Comparison of ENCODE assay signal across 21 cellular contexts in genomic region chr15:78000927-78001249, GRCh38.
A peak's percentile ranks its signal among the peaks of the same experiment; 100 is the strongest.
DNase-seq lines count a peak whose midpoint lies in the region; ATAC-seq and TF ChIP-seq lines count a peak whose summit lies in the region.
"Had no signal": no experiment of that assay in that cellular context is flagged by ENCODE, and none has a peak within 500 bp of the region (broad histone marks: within the 10 kb centered on the region; RNA-seq: fewer than 3 reads in every experiment).

No MANE protein-coding gene starts in this region.

- H3K4me2 ChIP-seq in osteoblast (ENCODE audit: insufficient read depth, low read length): no peak overlapping the region

- H3K4me1 Mint-ChIP-seq in activated T-cell treated with anti-CD3 and anti-CD28 coated beads, Interleukin-2, amount 50 U/mL, for 72 hours (ENCODE audit: low read depth): peaks cover 25% of the 10 kb centered on the region
- peaks cover 16% of the 10 kb centered on the region for H3K4me1 Mint-ChIP-seq in WTC11
- peaks cover 0 to 11% of the 10 kb centered on the region in 2 donors for H3K4me1 Mint-ChIP-seq in stimulated activated naive B cell treated with anti-CD40 and anti-IgM and Interleukin-4, amounts not matched to agents 10 μg/mL and 1 μg/mL and 100 μg/mL, for 72 hours

- CTCF ChIA-PET in WTC11 (lab: Charles Lee): interaction anchor here (0.9 to 3.5 kb wide), 7 partner anchors 17 to 242 kb away, joined by 4 to 91 read pairs (median 5); no protein-coding TSS in a partner anchor

- H3K9me3 ChIP-seq in osteoblast (ENCODE audit: low read depth, low read length): no peaks in the 10 kb centered on the region
- H3K9me3 ChIP-seq: ascending aorta, left ventricle myocardium inferior, uterus had no signal

- DNase-seq in activated T-cell treated with anti-CD3 and anti-CD28 coated beads, Interleukin-2, amount 50 U/mL, for 72 hours: no peak
- DNase-seq in activated T-cell treated with anti-CD3 and anti-CD28 coated beads, Interleukin-2, amount 50 U/mL, for 48 hours: no peak
- no peak for DNase-seq in WTC11 (ENCODE audit: low spot score)
- no peak for DNase-seq in left lobe of liver (ENCODE audit: low spot score)
- no peak for DNase-seq in stimulated activated naive B cell treated with anti-CD40 and anti-IgM and Interleukin-4, amounts not matched to agents 10 μg/mL and 1 μg/mL and 100 μg/mL, for 72 hours
- no peak for DNase-seq in osteoblast (ENCODE audit: insufficient read length, low spot score, missing footprints)
- DNase-seq in NCI-H345 (lab: John Stamatoyannopoulos, UW): no peak
- DNase-seq in GM19238 (ENCODE audit: insufficient read length, low spot score): no peak
- DNase-seq: activated CD4-positive, alpha-beta T cell treated with anti-CD3 and anti-CD28 coated beads, Interleukin-2, amount 50 U/mL, for 48 hours; DND-41; foreskin melanocyte; H9; left ventricle myocardium inferior; NCI-H2081; OCI-M1; stimulated activated naive CD8-positive, alpha-beta T cell treated with anti-CD3 and anti-CD28 coated beads, Interleukin-15, amount 100 ng/mL, for 72 hours; uterus had no signal

- H3K36me3 ChIP-seq in osteoblast (ENCODE audit: insufficient read depth, low read length): peaks cover 47% of the 10 kb centered on the region
- H3K36me3 ChIP-seq: uterus had no signal

- H3K27ac Mint-ChIP-seq in activated T-cell treated with anti-CD3 and anti-CD28 coated beads, Interleukin-2, amount 50 U/mL, for 72 hours: peak overlapping the region; percentile 56
- peak overlapping the region; percentile 20; the same call in 1 of the 2 replicates for H3K27ac Mint-ChIP-seq in WTC11
- H3K27ac Mint-ChIP-seq in stimulated activated naive B cell treated with anti-CD40 and anti-IgM and Interleukin-4, amounts not matched to agents 10 μg/mL and 1 μg/mL and 100 μg/mL, for 72 hours: peak overlapping the region; percentile 27

- peaks cover 22% of the 10 kb centered on the region for H4K20me1 ChIP-seq in osteoblast (ENCODE audit: insufficient read depth, low read length)

- H3K4me3 Mint-ChIP-seq in activated T-cell treated with anti-CD3 and anti-CD28 coated beads, Interleukin-2, amount 50 U/mL, for 72 hours: no peak overlapping the region
- no peak overlapping the region for H3K4me3 Mint-ChIP-seq in WTC11
- H3K4me3 Mint-ChIP-seq in stimulated activated naive B cell treated with anti-CD40 and anti-IgM and Interleukin-4, amounts not matched to agents 10 μg/mL and 1 μg/mL and 100 μg/mL, for 72 hours: no peak overlapping the region
- H3K4me3 Mint-ChIP-seq: natural killer cell treated with Interleukin-12 subunit alpha and Interleukin-12 subunit beta and Interleukin-15 and Interleukin-18, amount 100 ng/mL, for 72 hours; stimulated activated naive CD8-positive, alpha-beta T cell treated with anti-CD3 and anti-CD28 coated beads, Interleukin-15, amount 100 ng/mL, for 72 hours had no signal

- H3K27ac ChIP-seq in osteoblast (ENCODE audit: low read depth, low read length): no peak overlapping the region
- H3K27ac ChIP-seq: ascending aorta, left ventricle myocardium inferior had no signal

- H3K79me2 ChIP-seq in osteoblast (ENCODE audit: insufficient read depth, low read length): peaks cover 2% of the 10 kb centered on the region

- H3K9me3 Mint-ChIP-seq in activated T-cell treated with anti-CD3 and anti-CD28 coated beads, Interleukin-2, amount 50 U/mL, for 72 hours: no peaks in the 10 kb centered on the region
- H3K9me3 Mint-ChIP-seq in WTC11: no peaks in the 10 kb centered on the region
- no peaks in the 10 kb centered on the region for H3K9me3 Mint-ChIP-seq in stimulated activated naive B cell treated with anti-CD40 and anti-IgM and Interleukin-4, amounts not matched to agents 10 μg/mL and 1 μg/mL and 100 μg/mL, for 72 hours
- H3K9me3 Mint-ChIP-seq: activated T-helper 2 cell treated with anti-CD3 and anti-CD28 coated beads, Interferon-gamma antibody, Interleukin-2, Interleukin-4, amounts not matched to agents 10 μg/mL and 5 μg/mL and 100 μg/mL, durations not matched to agents 14 hours and 24 hours and 36 hours; H9; natural killer cell treated with Interleukin-12 subunit alpha and Interleukin-12 subunit beta and Interleukin-15 and Interleukin-18, amount 100 ng/mL, for 72 hours; stimulated activated naive CD8-positive, alpha-beta T cell treated with anti-CD3 and anti-CD28 coated beads, Interleukin-15, amount 100 ng/mL, for 72 hours had no signal

- ATAC-seq in activated T-cell treated with anti-CD3 and anti-CD28 coated beads, Interleukin-2, amount 50 U/mL, for 72 hours (replicated peaks in 1 of 2): no peak
- ATAC-seq in WTC11: no peak
- peak; percentile 7 for ATAC-seq in left lobe of liver
- ATAC-seq in stimulated activated naive B cell treated with anti-CD40 and anti-IgM and Interleukin-4, amounts not matched to agents 10 μg/mL and 1 μg/mL and 100 μg/mL, for 72 hours (replicated peaks): no peak

- H3K4me3 ChIP-seq in osteoblast (ENCODE audit: insufficient read depth, low read length): no peak overlapping the region
- H3K4me3 ChIP-seq: ascending aorta, K562, left ventricle myocardium inferior, uterus had no signal

- no peaks in the 10 kb centered on the region for H3K27me3 Mint-ChIP-seq in activated T-cell treated with anti-CD3 and anti-CD28 coated beads, Interleukin-2, amount 50 U/mL, for 72 hours (ENCODE audit: low read depth)
- no peaks in the 10 kb centered on the region for H3K27me3 Mint-ChIP-seq in WTC11 (ENCODE audit: low read depth)
- H3K27me3 Mint-ChIP-seq in stimulated activated naive B cell treated with anti-CD40 and anti-IgM and Interleukin-4, amounts not matched to agents 10 μg/mL and 1 μg/mL and 100 μg/mL, for 72 hours: no peaks in the 10 kb centered on the region
- H3K27me3 Mint-ChIP-seq: natural killer cell treated with Interleukin-12 subunit alpha and Interleukin-12 subunit beta and Interleukin-15 and Interleukin-18, amount 100 ng/mL, for 72 hours; stimulated activated naive CD8-positive, alpha-beta T cell treated with anti-CD3 and anti-CD28 coated beads, Interleukin-15, amount 100 ng/mL, for 72 hours had no signal

- TF ChIP-seq CTCF in WTC11 (IDR thresholded peaks at IDR 0.05) (no peak), osteoblast (IDR thresholded peaks at IDR 0.05; ENCODE audit: extremely low read depth, low read depth, low read length) (no peak)

- H2AFZ ChIP-seq in osteoblast (ENCODE audit: low read length): no peak overlapping the region

- POLR2A ChIA-PET in WTC11 (lab: Charles Lee): no interaction called here

- peaks cover 0 to 12% of the 10 kb centered on the region in 2 donors for H3K36me3 Mint-ChIP-seq in activated T-cell treated with anti-CD3 and anti-CD28 coated beads, Interleukin-2, amount 50 U/mL, for 72 hours (ENCODE audit: insufficient read depth in 2 of 2)
- H3K36me3 Mint-ChIP-seq in WTC11: peaks cover 7% of the 10 kb centered on the region
- peaks cover 33 to 41% of the 10 kb centered on the region in 2 donors for H3K36me3 Mint-ChIP-seq in stimulated activated naive B cell treated with anti-CD40 and anti-IgM and Interleukin-4, amounts not matched to agents 10 μg/mL and 1 μg/mL and 100 μg/mL, for 72 hours

- H3K4me1 ChIP-seq in osteoblast (ENCODE audit: insufficient read depth, low read length): peaks cover 12% of the 10 kb centered on the region

- H3K27me3 ChIP-seq in osteoblast (ENCODE audit: insufficient read depth, low read length): no peaks in the 10 kb centered on the region
- H3K27me3 ChIP-seq: ascending aorta, uterus had no signal

TF ChIP-seq in WTC11, 78 proteins besides CTCF, POLR2A, EP300 and RAD21 (continues in another document):
- TF ChIP-seq PRDM15 (CRISPR knock-in tag; IDR thresholded peaks at IDR 0.05) (no peak), ERG (CRISPR knock-in tag; IDR thresholded peaks at IDR 0.05) (no peak)
